Comparison of ENCODE assay signal across 39 cellular contexts in the genomic region with DNA sequence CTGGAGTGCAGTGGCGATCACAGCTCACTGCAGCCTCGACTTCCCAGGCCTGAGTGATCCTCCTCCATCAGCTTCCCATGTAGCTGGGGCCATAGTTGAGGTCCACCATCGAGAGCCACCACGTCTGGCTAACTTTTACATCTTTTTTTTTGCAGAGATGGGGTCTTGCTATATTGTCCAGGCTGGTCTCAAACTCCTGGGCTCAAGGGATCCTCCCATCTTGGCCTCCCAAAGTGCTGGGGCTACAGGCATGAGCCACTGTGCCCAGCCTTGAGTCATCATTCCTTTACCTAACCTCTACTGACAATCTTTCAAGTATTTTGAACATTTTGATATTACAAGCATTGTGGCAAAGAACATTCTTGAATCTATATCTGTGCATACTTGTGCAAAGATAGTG. TPM values are rescaled to one million over a fixed set of nuclear protein-coding genes. Genes with fewer than 3 reads are reported as not detected.
"Had no signal": no experiment of that assay in that cellular context is flagged by ENCODE, and none has a peak within 500 bp of the region (broad histone marks: within the 10 kb centered on the region; RNA-seq: fewer than 3 reads in every experiment).

No MANE protein-coding gene starts in this region.

- H3K4me1 Mint-ChIP-seq: activated CD4-positive, alpha-beta T cell treated with anti-CD3 and anti-CD28 coated beads, Interleukin-2, amount 10 ng/mL, durations not matched to agents 7 days and 5 days; activated CD8-positive, alpha-beta memory T cell treated with anti-CD3 and anti-CD28 coated beads, Interleukin-2, amount 10 ng/mL, durations not matched to agents 7 days and 5 days; activated naive CD8-positive, alpha-beta T cell treated with anti-CD3 and anti-CD28 coated beads, Interleukin-2, amount 10 ng/mL, durations not matched to agents 7 days and 5 days; brain had no signal

- FAIRE-seq: bronchial epithelial cell, TTC549 had no signal

- H3K36me3 Mint-ChIP-seq: activated CD8-positive, alpha-beta memory T cell treated with anti-CD3 and anti-CD28 coated beads, Interleukin-2, amount 10 ng/mL, durations not matched to agents 7 days and 5 days; activated naive CD4-positive, alpha-beta T cell treated with anti-CD3 and anti-CD28 coated beads, Interleukin-2, amount 10 ng/mL, durations not matched to agents 7 days and 5 days; activated naive CD4-positive, alpha-beta T cell treated with anti-CD3 and anti-CD28 coated beads, Interleukin-2, amount 50 U/mL, for 24 hours; activated naive CD8-positive, alpha-beta T cell; activated naive CD8-positive, alpha-beta T cell treated with anti-CD3 and anti-CD28 coated beads, Interleukin-2, amount 10 ng/mL, durations not matched to agents 7 days and 5 days; brain had no signal

- H3K27ac ChIP-seq: ascending aorta, cardiac muscle cell, VCaP had no signal

- H3K27ac Mint-ChIP-seq: activated CD4-positive, alpha-beta memory T cell treated with anti-CD3 and anti-CD28 coated beads, Interleukin-2, amount 10 ng/mL, durations not matched to agents 7 days and 5 days; activated CD4-positive, alpha-beta T cell treated with anti-CD3 and anti-CD28 coated beads for 36 hours; activated CD4-positive, alpha-beta T cell treated with anti-CD3 and anti-CD28 coated beads, Interleukin-2, amount 10 ng/mL, durations not matched to agents 7 days and 5 days; activated CD8-positive, alpha-beta memory T cell treated with anti-CD3 and anti-CD28 coated beads, Interleukin-2, amount 10 ng/mL, durations not matched to agents 7 days and 5 days; activated CD8-positive, alpha-beta T cell treated with anti-CD3 and anti-CD28 coated beads, Interleukin-2, amount 10 ng/mL, durations not matched to agents 7 days and 5 days; activated naive CD4-positive, alpha-beta T cell treated with anti-CD3 and anti-CD28 coated beads, Interleukin-2, amount 10 ng/mL, durations not matched to agents 7 days and 5 days; activated naive CD4-positive, alpha-beta T cell treated with anti-CD3 and anti-CD28 coated beads, Interleukin-2, amount 50 U/mL, for 24 hours; activated naive CD8-positive, alpha-beta T cell; activated naive CD8-positive, alpha-beta T cell treated with anti-CD3 and anti-CD28 coated beads, Interleukin-2, amount 10 ng/mL, durations not matched to agents 7 days and 5 days; activated naive CD8-positive, alpha-beta T cell treated with anti-CD3 and anti-CD28 coated beads, Interleukin-2, amount 50 U/mL, for 24 hours; activated T-cell treated with anti-CD3 and anti-CD28 coated beads, Interleukin-2, amount 50 U/mL, for 24 hours; activated T-helper 2 cell treated with anti-CD3 and anti-CD28 coated beads, Interferon-gamma antibody, Interleukin-2, Interleukin-4, amounts not matched to agents 10 μg/mL and 5 μg/mL and 100 μg/mL, durations not matched to agents 14 hours and 24 hours and 36 hours; brain; T-helper 1 cell treated with Interleukin-12 subunit alpha and Interleukin-12 subunit beta and Interleukin-4 antibody, amounts not matched to agents 30 μg/mL and 1 μg/mL, for 36 hours; T-helper 2 cell treated with Interferon-gamma antibody and Interleukin-4, amounts not matched to agents 5 μg/mL and 100 μg/mL, for 36 hours had no signal

- H3K9me3 ChIP-seq: ascending aorta had no signal

- H3K4me3 Mint-ChIP-seq: activated CD4-positive, alpha-beta memory T cell treated with anti-CD3 and anti-CD28 coated beads, Interleukin-2, amount 10 ng/mL, durations not matched to agents 7 days and 5 days; activated CD4-positive, alpha-beta T cell treated with anti-CD3 and anti-CD28 coated beads for 36 hours; activated CD4-positive, alpha-beta T cell treated with anti-CD3 and anti-CD28 coated beads, Interleukin-2, amount 10 ng/mL, durations not matched to agents 7 days and 5 days; activated CD8-positive, alpha-beta memory T cell treated with anti-CD3 and anti-CD28 coated beads, Interleukin-2, amount 10 ng/mL, durations not matched to agents 7 days and 5 days; activated CD8-positive, alpha-beta T cell treated with anti-CD3 and anti-CD28 coated beads, Interleukin-2, amount 10 ng/mL, durations not matched to agents 7 days and 5 days; activated naive CD4-positive, alpha-beta T cell treated with anti-CD3 and anti-CD28 coated beads, Interleukin-2, amount 10 ng/mL, durations not matched to agents 7 days and 5 days; activated naive CD4-positive, alpha-beta T cell treated with anti-CD3 and anti-CD28 coated beads, Interleukin-2, amount 50 U/mL, for 24 hours; activated naive CD8-positive, alpha-beta T cell; activated naive CD8-positive, alpha-beta T cell treated with anti-CD3 and anti-CD28 coated beads, Interleukin-2, amount 10 ng/mL, durations not matched to agents 7 days and 5 days; activated naive CD8-positive, alpha-beta T cell treated with anti-CD3 and anti-CD28 coated beads, Interleukin-2, amount 50 U/mL, for 24 hours; activated T-cell treated with anti-CD3 and anti-CD28 coated beads, Interleukin-2, amount 50 U/mL, for 24 hours; brain; central memory CD8-positive, alpha-beta T cell; T-helper 1 cell treated with Interleukin-12 subunit alpha and Interleukin-12 subunit beta and Interleukin-4 antibody, amounts not matched to agents 30 μg/mL and 1 μg/mL, for 36 hours; T-helper 2 cell treated with Interferon-gamma antibody and Interleukin-4, amounts not matched to agents 5 μg/mL and 100 μg/mL, for 36 hours had no signal

- H3K9me3 Mint-ChIP-seq: activated CD4-positive, alpha-beta memory T cell treated with anti-CD3 and anti-CD28 coated beads, Interleukin-2, amount 10 ng/mL, durations not matched to agents 7 days and 5 days; activated CD4-positive, alpha-beta T cell treated with anti-CD3 and anti-CD28 coated beads, Interleukin-2, amount 10 ng/mL, durations not matched to agents 7 days and 5 days; activated naive CD4-positive, alpha-beta T cell treated with anti-CD3 and anti-CD28 coated beads, Interleukin-2, amount 10 ng/mL, durations not matched to agents 7 days and 5 days; activated naive CD4-positive, alpha-beta T cell treated with anti-CD3 and anti-CD28 coated beads, Interleukin-2, amount 50 U/mL, for 24 hours; activated naive CD8-positive, alpha-beta T cell treated with anti-CD3 and anti-CD28 coated beads, Interleukin-2, amount 10 ng/mL, durations not matched to agents 7 days and 5 days; activated naive CD8-positive, alpha-beta T cell treated with anti-CD3 and anti-CD28 coated beads, Interleukin-2, amount 50 U/mL, for 24 hours; activated T-cell treated with anti-CD3 and anti-CD28 coated beads, Interleukin-2, amount 50 U/mL, for 24 hours; activated T-helper 2 cell treated with anti-CD3 and anti-CD28 coated beads, Interferon-gamma antibody, Interleukin-2, Interleukin-4, amounts not matched to agents 10 μg/mL and 5 μg/mL and 100 μg/mL, durations not matched to agents 14 hours and 24 hours and 36 hours; central memory CD8-positive, alpha-beta T cell; T-helper 1 cell treated with Interleukin-12 subunit alpha and Interleukin-12 subunit beta and Interleukin-4 antibody, amounts not matched to agents 30 μg/mL and 1 μg/mL, for 36 hours; T-helper 2 cell treated with Interferon-gamma antibody and Interleukin-4, amounts not matched to agents 5 μg/mL and 100 μg/mL, for 36 hours had no signal

- ATAC-seq: activated CD4-positive, alpha-beta T cell treated with anti-CD3 and anti-CD28 coated beads for 36 hours; activated CD4-positive, CD25-positive, alpha-beta regulatory T cell treated with anti-CD3 and anti-CD28 coated beads, Interleukin-2, amount 50 U/mL, for 24 hours; activated CD8-positive, alpha-beta memory T cell treated with anti-CD3 and anti-CD28 coated beads, Interleukin-2, amount 10 ng/mL, durations not matched to agents 7 days and 5 days; activated CD8-positive, alpha-beta T cell treated with anti-CD3 and anti-CD28 coated beads, Interleukin-2, amount 10 ng/mL, durations not matched to agents 7 days and 5 days; activated naive CD8-positive, alpha-beta T cell treated with anti-CD3 and anti-CD28 coated beads, Interleukin-2, amount 50 U/mL, for 24 hours had no signal

- H3K4me3 ChIP-seq: ascending aorta, cardiac muscle cell had no signal

- DNase-seq: activated CD4-positive, alpha-beta memory T cell treated with anti-CD3 and anti-CD28 coated beads, Interleukin-2, amount 10 ng/mL, durations not matched to agents 7 days and 5 days; activated CD4-positive, alpha-beta T cell treated with anti-CD3 and anti-CD28 coated beads for 1 hour; activated CD4-positive, alpha-beta T cell treated with anti-CD3 and anti-CD28 coated beads for 36 hours; activated CD4-positive, alpha-beta T cell treated with anti-CD3 and anti-CD28 coated beads for 48 hours; activated CD4-positive, alpha-beta T cell treated with anti-CD3 and anti-CD28 coated beads, Interleukin-2, amount 10 ng/mL, durations not matched to agents 7 days and 5 days; activated CD4-positive, alpha-beta T cell treated with anti-CD3 and anti-CD28 coated beads, Interleukin-2, amount 50 U/mL, for 48 hours; activated CD4-positive, CD25-positive, alpha-beta regulatory T cell; activated CD8-positive, alpha-beta memory T cell treated with anti-CD3 and anti-CD28 coated beads for 24 hours; activated CD8-positive, alpha-beta memory T cell treated with anti-CD3 and anti-CD28 coated beads, Interleukin-2, amount 10 ng/mL, durations not matched to agents 7 days and 5 days; activated CD8-positive, alpha-beta memory T cell treated with anti-CD3 and anti-CD28 coated beads, Interleukin-2, amount 50 U/mL, for 48 hours; activated CD8-positive, alpha-beta T cell treated with anti-CD3 and anti-CD28 coated beads, Interleukin-2, amount 10 ng/mL, durations not matched to agents 7 days and 5 days; activated effector memory CD4-positive, alpha-beta T cell treated with Interleukin-2 at 50 U/mL for 16 hours; activated gamma-delta T cell; activated naive CD4-positive, alpha-beta T cell treated with anti-CD3 and anti-CD28 coated beads, Interleukin-2, amount 10 ng/mL, durations not matched to agents 7 days and 5 days; activated naive CD4-positive, alpha-beta T cell treated with Interleukin-2 at 50 U/mL for 16 hours; activated naive CD8-positive, alpha-beta T cell treated with anti-CD3 and anti-CD28 coated beads, Interleukin-2, amount 10 ng/mL, durations not matched to agents 7 days and 5 days; activated naive CD8-positive, alpha-beta T cell treated with anti-CD3 and anti-CD28 coated beads, Interleukin-2, amount 50 U/mL, for 24 hours; activated T-cell treated with anti-CD3 and anti-CD28 coated beads, Interleukin-2, amount 50 U/mL, for 24 hours; activated T-cell treated with anti-CD3 and anti-CD28 coated beads, Interleukin-2, amount 50 U/mL, for 48 hours; amygdala; anterior cingulate cortex; caudate nucleus; cerebellar nuclear complex; T-helper 1 cell; T-helper 2 cell; T-helper 9 cell had no signal

- H3K36me3 ChIP-seq: ascending aorta, cardiac muscle cell had no signal

RNA-seq across cellular contexts. Expression of gene CCDC92B, which starts 9.4 kb away (rescaled TPM):
- total RNA-seq: activated CD4-positive, alpha-beta T cell treated with anti-CD3 and anti-CD28 coated beads for 36 hours; activated CD8-positive, alpha-beta T cell treated with anti-CD3 and anti-CD28 coated beads, Interleukin-2, amount 10 ng/mL, durations not matched to agents 7 days and 5 days; ascending aorta; bronchial epithelial cell had no signal
